13 cellular contexts compared by ENCODE assay signal in genomic region chr16:87368029-87368765, GRCh38. TPM values are rescaled to one million over a fixed set of nuclear protein-coding genes. Genes with fewer than 3 reads are reported as not detected.
DNase-seq lines count a peak whose midpoint lies in the region; ATAC-seq lines count a peak whose summit lies in the region.
"Had no signal": no experiment of that assay in that cellular context is flagged by ENCODE, and none has a peak within 500 bp of the region (broad histone marks: within the 10 kb centered on the region; RNA-seq: fewer than 3 reads in every experiment).

No MANE protein-coding gene starts in this region.

- peaks cover 58% of the 10 kb centered on the region for H3K36me3 Mint-ChIP-seq in activated T-cell treated with anti-CD3 and anti-CD28 coated beads, Interleukin-2, amount 50 U/mL, for 24 hours (ENCODE audit: low read depth)
- peaks cover 24 to 27% of the 10 kb centered on the region in 2 donors for H3K36me3 Mint-ChIP-seq in stimulated activated naive B cell treated with anti-CD40 and anti-IgM and Interleukin-4, amounts not matched to agents 10 μg/mL and 1 μg/mL and 100 μg/mL, for 72 hours

- no peaks in the 10 kb centered on the region for H3K9me3 Mint-ChIP-seq in activated T-cell treated with anti-CD3 and anti-CD28 coated beads, Interleukin-2, amount 50 U/mL, for 24 hours
- no peaks in the 10 kb centered on the region for H3K9me3 Mint-ChIP-seq in stimulated activated naive B cell treated with anti-CD40 and anti-IgM and Interleukin-4, amounts not matched to agents 10 μg/mL and 1 μg/mL and 100 μg/mL, for 72 hours
- H3K9me3 Mint-ChIP-seq: activated naive CD4-positive, alpha-beta T cell treated with anti-CD3 and anti-CD28 coated beads, Interleukin-2, amount 50 U/mL, for 24 hours; neural crest cell had no signal

- peak; percentile 71 to 90 for ATAC-seq in stimulated activated naive B cell treated with anti-CD40 and anti-IgM and Interleukin-4, amounts not matched to agents 10 μg/mL and 1 μg/mL and 100 μg/mL, for 72 hours (replicated peaks)
- ATAC-seq in GM21717 (IDR thresholded peaks at IDR 0.05; ENCODE audit: unreplicated experiment): no peak
- no peak for ATAC-seq in esophagus mucosa

- H3K4me3 Mint-ChIP-seq in activated T-cell treated with anti-CD3 and anti-CD28 coated beads, Interleukin-2, amount 50 U/mL, for 24 hours: no peak overlapping the region
- peak overlapping the region; percentile 66 to 76 for H3K4me3 Mint-ChIP-seq in stimulated activated naive B cell treated with anti-CD40 and anti-IgM and Interleukin-4, amounts not matched to agents 10 μg/mL and 1 μg/mL and 100 μg/mL, for 72 hours
- H3K4me3 Mint-ChIP-seq: activated naive CD4-positive, alpha-beta T cell treated with anti-CD3 and anti-CD28 coated beads, Interleukin-2, amount 50 U/mL, for 24 hours; neural crest cell had no signal

- H3K4me1 Mint-ChIP-seq in activated T-cell treated with anti-CD3 and anti-CD28 coated beads, Interleukin-2, amount 50 U/mL, for 24 hours (ENCODE audit: low read depth): peaks cover 69% of the 10 kb centered on the region
- peaks cover 46 to 65% of the 10 kb centered on the region in 2 donors for H3K4me1 Mint-ChIP-seq in stimulated activated naive B cell treated with anti-CD40 and anti-IgM and Interleukin-4, amounts not matched to agents 10 μg/mL and 1 μg/mL and 100 μg/mL, for 72 hours

- H3K27ac Mint-ChIP-seq in activated T-cell treated with anti-CD3 and anti-CD28 coated beads, Interleukin-2, amount 50 U/mL, for 24 hours: peak overlapping the region; percentile 64
- peak overlapping the region; percentile 51 for H3K27ac Mint-ChIP-seq in stimulated activated naive B cell treated with anti-CD40 and anti-IgM and Interleukin-4, amounts not matched to agents 10 μg/mL and 1 μg/mL and 100 μg/mL, for 72 hours

- no peaks in the 10 kb centered on the region for H3K27me3 Mint-ChIP-seq in activated T-cell treated with anti-CD3 and anti-CD28 coated beads, Interleukin-2, amount 50 U/mL, for 24 hours
- no peaks in the 10 kb centered on the region for H3K27me3 Mint-ChIP-seq in stimulated activated naive B cell treated with anti-CD40 and anti-IgM and Interleukin-4, amounts not matched to agents 10 μg/mL and 1 μg/mL and 100 μg/mL, for 72 hours
- H3K27me3 Mint-ChIP-seq: activated naive CD4-positive, alpha-beta T cell treated with anti-CD3 and anti-CD28 coated beads, Interleukin-2, amount 50 U/mL, for 24 hours had no signal

- DNase-seq in activated T-cell treated with anti-CD3 and anti-CD28 coated beads, Interleukin-2, amount 50 U/mL, for 24 hours: no peak
- no peak for DNase-seq in activated T-cell treated with anti-CD3 and anti-CD28 coated beads, Interleukin-2, amount 50 U/mL, for 48 hours
- DNase-seq in SKM-1 treated with dmso at 0.1 percent for 144 hours (lab: John Stamatoyannopoulos, UW; ENCODE audit: unreplicated experiment): peak; percentile 80
- DNase-seq in germinal center (ENCODE audit: low spot score): peak; percentile 15
- DNase-seq in stimulated activated naive B cell treated with anti-CD40 and anti-IgM and Interleukin-4, amounts not matched to agents 10 μg/mL and 1 μg/mL and 100 μg/mL, for 72 hours: no peak
- no peak for DNase-seq in iPS-NIHi7 (ENCODE audit: extremely low spot score)
- DNase-seq: NCI-H187 treated with DMSO at 0.1 percent for 48 hours, NCI-H82, thyroid gland had no signal

RNA-seq across cellular contexts. Expression of gene FBXO31, which starts 15.4 kb away (rescaled TPM):
- total RNA-seq in esophagus mucosa: 16.9 TPM

RNA-seq across cellular contexts. Expression of gene MAP1LC3B, which starts 23.9 kb away (rescaled TPM):
- 29.8 TPM for total RNA-seq in esophagus mucosa

RNA-seq across cellular contexts. Expression of gene C16orf95, which starts 51.0 kb away (rescaled TPM):
- 6.5 TPM for total RNA-seq in esophagus mucosa

Comparison
In these comparisons a context has a peak if more than half of its experiments do, and no peak if none do; other contexts are left out.
1. DNase-seq: peak in SKM-1 treated with dmso at 0.1 percent for 144 hours (single experiment) and germinal center (single experiment); none in activated T-cell treated with anti-CD3 and anti-CD28 coated beads, Interleukin-2, amount 50 U/mL, for 24 hours (single experiment), activated T-cell treated with anti-CD3 and anti-CD28 coated beads, Interleukin-2, amount 50 U/mL, for 48 hours (0 of 2), stimulated activated naive B cell treated with anti-CD40 and anti-IgM and Interleukin-4, amounts not matched to agents 10 μg/mL and 1 μg/mL and 100 μg/mL, for 72 hours (single experiment) and iPS-NIHi7 (single experiment).
2. ATAC-seq: peak in stimulated activated naive B cell treated with anti-CD40 and anti-IgM and Interleukin-4, amounts not matched to agents 10 μg/mL and 1 μg/mL and 100 μg/mL, for 72 hours (2 of 2); none in GM21717 (single experiment) and esophagus mucosa (single experiment).